Comparison of ENCODE assay signal across 18 cellular contexts in the genomic region with DNA sequence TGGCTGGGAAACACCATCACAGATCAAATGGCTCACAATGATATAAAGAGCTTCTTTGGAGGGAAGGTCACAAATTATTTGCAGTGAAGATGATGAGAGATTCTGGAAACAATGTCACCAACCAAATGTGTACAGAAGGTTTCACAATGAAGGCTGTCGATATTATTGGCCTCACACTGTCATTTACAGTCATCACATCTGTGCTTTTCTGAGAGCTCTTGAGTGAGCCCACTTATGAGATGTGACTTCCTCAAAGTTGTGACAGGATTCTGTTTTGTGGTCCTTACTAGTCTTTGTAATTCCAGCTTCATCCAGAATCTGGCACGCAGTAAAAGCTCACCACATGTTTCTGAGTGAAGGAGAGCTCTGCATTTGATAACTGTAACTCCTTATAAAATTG.
"Had no signal": no experiment of that assay in that cellular context is flagged by ENCODE, and none has a peak within 500 bp of the region (broad histone marks: within the 10 kb centered on the region; RNA-seq: fewer than 3 reads in every experiment).

No MANE protein-coding gene starts in this region.

- FAIRE-seq: keratinocyte, urothelium cell line had no signal

- H3K4me1 ChIP-seq: gastrocnemius medialis, lower lobe of right lung, psoas muscle, tibial artery had no signal

- H3K27ac ChIP-seq: gastrocnemius medialis, lower lobe of right lung, ovary, psoas muscle, tibial artery, VCaP had no signal

- ATAC-seq: activated T-cell treated with anti-CD3 and anti-CD28 coated beads, Interleukin-2, amount 50 U/mL, for 72 hours; esophagus mucosa; gastrocnemius medialis; lower lobe of right lung; natural killer cell; psoas muscle; right cardiac atrium; stimulated activated naive CD8-positive, alpha-beta T cell treated with anti-CD3 and anti-CD28 coated beads, Interleukin-15, Interleukin-2, amounts not matched to agents 100 U/mL and 50 U/mL, for 24 hours had no signal

- DNase-seq: activated CD4-positive, alpha-beta T cell treated with anti-CD3 and anti-CD28 coated beads, Interleukin-2, amount 50 U/mL, for 4 hours; activated effector memory CD4-positive, alpha-beta T cell treated with anti-CD3 and anti-CD28 coated beads, Interleukin-2, amount 50 U/mL, for 16 hours; activated T-cell treated with anti-CD3 and anti-CD28 coated beads, Interleukin-2, amount 50 U/mL, for 72 hours; effector CD4-positive, alpha-beta T cell; gastrocnemius medialis; head of caudate nucleus; lower lobe of right lung; natural killer cell; ovary; psoas muscle; right cardiac atrium; stimulated activated naive CD8-positive, alpha-beta T cell treated with anti-CD3 and anti-CD28 coated beads, Interleukin-15, Interleukin-2, amounts not matched to agents 100 U/mL and 50 U/mL, for 24 hours; substantia nigra; tibial artery had no signal

- H3K4me3 ChIP-seq: gastrocnemius medialis, lower lobe of right lung, ovary, psoas muscle, tibial artery had no signal

- H3K36me3 ChIP-seq: gastrocnemius medialis, lower lobe of right lung, ovary, tibial artery had no signal

- H3K27me3 ChIP-seq: gastrocnemius medialis, ovary, tibial artery had no signal

- H3K9me3 ChIP-seq: gastrocnemius medialis, lower lobe of right lung, tibial artery had no signal
